In genomic region chr13:27665333-27665732, GRCh38 we compare ENCODE assay signal across 16 cellular contexts. TPM values are rescaled to one million over a fixed set of nuclear protein-coding genes. Genes with fewer than 3 reads are reported as not detected.
DNase-seq lines count a peak whose midpoint lies in the region; ATAC-seq, FAIRE-seq and TF ChIP-seq lines count a peak whose summit lies in the region.
"Had no signal": no experiment of that assay in that cellular context is flagged by ENCODE, and none has a peak within 500 bp of the region (broad histone marks: within the 10 kb centered on the region; RNA-seq: fewer than 3 reads in every experiment).

No MANE protein-coding gene starts in this region.

- peak overlapping the region in 1 of 3 experiments; percentile 21; a peak in 1 of 7 replicates for H3K27ac Mint-ChIP-seq in H9
- H3K27ac Mint-ChIP-seq: activated T-helper 2 cell treated with anti-CD3 and anti-CD28 coated beads, Interferon-gamma antibody, Interleukin-2, Interleukin-4, amounts not matched to agents 10 μg/mL and 5 μg/mL and 100 μg/mL, durations not matched to agents 14 hours and 24 hours and 36 hours had no signal

- no peaks in the 10 kb centered on the region for H3K9me3 Mint-ChIP-seq in H9
- H3K9me3 Mint-ChIP-seq: activated T-helper 2 cell treated with anti-CD3 and anti-CD28 coated beads, Interferon-gamma antibody, Interleukin-2, Interleukin-4, amounts not matched to agents 10 μg/mL and 5 μg/mL and 100 μg/mL, durations not matched to agents 14 hours and 24 hours and 36 hours; naive thymus-derived CD4-positive, alpha-beta T cell; T-cell had no signal

- H3K4me1 ChIP-seq in H9 (ENCODE audit: insufficient read depth, low read length) = no peaks in the 10 kb centered on the region
- peaks cover 4 to 10% of the 10 kb centered on the region in 2 experiments; a peak in 4 of 5 replicates for H3K4me1 ChIP-seq in K562 (replicated peaks in 1 of 2; ENCODE audit: control insufficient read depth in 2 of 2, insufficient read depth in 2 of 2, low read length in 2 of 2)

- no peak overlapping the region for H2BK5ac ChIP-seq in H9 (ENCODE audit: insufficient read length, low read length)

- no peaks in the 10 kb centered on the region for H3K79me2 ChIP-seq in H9 (ENCODE audit: insufficient read depth, low read length)
- no peaks in the 10 kb centered on the region for H3K79me2 ChIP-seq in K562 (ENCODE audit: control insufficient read depth, insufficient read depth, low read length)

- intact Hi-C loops in K562 (cut with micrococcal nuclease) = loop anchor here (5.0 kb wide), 1 partner anchor 162 kb away; no protein-coding TSS in a partner anchor

- no peak overlapping the region for H3K18ac ChIP-seq in H9 (ENCODE audit: insufficient read length, low read depth, low read length)

- no peak for FAIRE-seq in K562 (lab: Jason Lieb, UNC)
- FAIRE-seq: islet of Langerhans had no signal

- H2AFZ ChIP-seq in H9 (ENCODE audit: low read length) (no peak overlapping the region), K562 (ENCODE audit: low read depth, low read length) (no peak overlapping the region)

- no peak overlapping the region for H4K5ac ChIP-seq in H9 (ENCODE audit: insufficient read length, low read depth, low read length)

- peaks cover 3% of the 10 kb centered on the region; the same call in 1 of the 3 replicates for H3K36me3 ChIP-seq in K562 (ENCODE audit: control insufficient read depth, insufficient read depth, low read length)

- no peak overlapping the region for H3K14ac ChIP-seq in H9 (ENCODE audit: insufficient read depth, low read length)

- H4K8ac ChIP-seq in H9 (replicated peaks; ENCODE audit: insufficient read length, low read depth, low read length) = no peak overlapping the region

- no peak overlapping the region for H3K27ac ChIP-seq in H9 (ENCODE audit: insufficient read length, low read depth, low read length)
- no peak overlapping the region for H3K27ac ChIP-seq in K562 (ENCODE audit: extremely low read depth, low read depth, low read length)

- H3K9me1 ChIP-seq in K562 (ENCODE audit: control insufficient read depth, insufficient read depth, low read length) = no peaks in the 10 kb centered on the region

- CTCF ChIA-PET in K562 (lab: Yijun Ruan, JAX; ENCODE audit: low intra/inter-chr PET ratio) = no interaction called here

- no peak for ATAC-seq in K562
- ATAC-seq in HG02571 (IDR thresholded peaks at IDR 0.05; ENCODE audit: unreplicated experiment) = no peak
- no peak for ATAC-seq in GM18868 (IDR thresholded peaks at IDR 0.05; ENCODE audit: unreplicated experiment)
- ATAC-seq: esophagus mucosa; naive thymus-derived CD4-positive, alpha-beta T cell; T-cell had no signal

- no peaks in the 10 kb centered on the region for H3K79me1 ChIP-seq in H9 (ENCODE audit: insufficient read depth, low read depth, low read length, poor library complexity, severe bottlenecking)

- H3K9me3 ChIP-seq in H9 (ENCODE audit: control insufficient read depth, low read depth, low read length) = no peaks in the 10 kb centered on the region
- no peaks in the 10 kb centered on the region for H3K9me3 ChIP-seq in K562 (replicated peaks; ENCODE audit: control insufficient read depth, insufficient read depth, low read depth, low read length)

- no peak overlapping the region for H2BK120ac ChIP-seq in H9 (ENCODE audit: low read depth, low read length, poor library complexity, severe bottlenecking)

- no peak overlapping the region for H2BK15ac ChIP-seq in H9 (ENCODE audit: low read depth, low read length)

- H3K9ac ChIP-seq in H9 (ENCODE audit: extremely low read depth, insufficient read length, low read length) (no peak overlapping the region), K562 (ENCODE audit: insufficient read depth in 1 of 2, low read depth in 2 of 2, low read length in 2 of 2) (no peak overlapping the region)

- no peak for TF ChIP-seq EP300 in K562 (IDR thresholded peaks at IDR 0.05; ENCODE audit: low read length)

- H2BK12ac ChIP-seq in H9 (ENCODE audit: insufficient read length, low read depth, low read length) = no peak overlapping the region

- H3K23me2 ChIP-seq in H9 (ENCODE audit: insufficient read length, low read depth, low read length, poor library complexity, severe bottlenecking) = no peaks in the 10 kb centered on the region

- no peak overlapping the region for H3K23ac ChIP-seq in H9 (ENCODE audit: insufficient read length, low read depth, low read length)

- no peak for TF ChIP-seq POLR2A in K562 (conservative IDR thresholded peaks at IDR 0.05)

- WGBS in H9 (ENCODE audit: extremely low coverage, insufficient read length, low lambda C conversion rate) = no CpG with 5 or more reads among the region's 3 CpGs
- WGBS in K562 (ENCODE audit: insufficient coverage, low coverage, missing lambda C conversion rate) = 40% methylated on average over 2 of the region's 3 CpGs

- H3K4me3 ChIP-seq in K562 = no peak overlapping the region

- H3T11ph ChIP-seq in H9 (ENCODE audit: low read length) = no peak overlapping the region

- no peak overlapping the region for H2BK20ac ChIP-seq in H9 (ENCODE audit: low read depth, low read length, poor library complexity, severe bottlenecking)

- DNase-seq in AG09319 (ENCODE audit: extremely low read depth, low read depth) (no peak), H9 (no peak), K562 (ENCODE audit: extremely low read depth in 1 of 4, low spot score in 3 of 4) (peak in 1 of 4 experiments; percentile 5), iPS-NIHi7 (ENCODE audit: extremely low spot score) (peak; percentile 34), epidermal melanocyte (ENCODE audit: insufficient read length, low spot score) (no peak), NCI-H146 treated with DMSO at 0.1 percent for 48 hours (lab: John Stamatoyannopoulos, UW; ENCODE audit: unreplicated experiment) (no peak)
- DNase-seq: activated CD4-positive, alpha-beta T cell treated with anti-CD3 and anti-CD28 coated beads, Interleukin-2, amount 50 U/mL, for 48 hours; Calu3; naive thymus-derived CD4-positive, alpha-beta T cell; NCI-H1417 treated with DMSO at 0.1 percent for 48 hours; T-cell had no signal

- H3K27me3 Mint-ChIP-seq in H9 (ENCODE audit: low read depth) = no peaks in the 10 kb centered on the region
- H3K27me3 Mint-ChIP-seq: naive thymus-derived CD4-positive, alpha-beta T cell; T-cell had no signal

- H4K91ac ChIP-seq in H9 (ENCODE audit: insufficient read length, low read depth, low read length) = no peak overlapping the region

- H2AK5ac ChIP-seq in H9 (ENCODE audit: insufficient read length, low read length) = no peak overlapping the region

- no peak overlapping the region for H3K56ac ChIP-seq in H9 (ENCODE audit: insufficient read length, low read depth, low read length)

- H3K4me2 ChIP-seq in H9 (ENCODE audit: insufficient read depth, insufficient read length, low read length) = no peak overlapping the region
- H3K4me2 ChIP-seq in K562 (ENCODE audit: insufficient read depth, low read length) = no peak overlapping the region

- peaks cover 8 to 14% (median 10%) of the 10 kb centered on the region in 3 experiments; a peak in 6 of 7 replicates for H3K36me3 Mint-ChIP-seq in H9 (ENCODE audit: insufficient read depth in 1 of 3, low read depth in 3 of 3)

- no TSS peak for BruUV-seq in K562 (replicated peaks; lab: Mats Ljungman, UMichigan)

- no peak overlapping the region for H3K4me3 Mint-ChIP-seq in H9
- H3K4me3 Mint-ChIP-seq: naive thymus-derived CD4-positive, alpha-beta T cell; T-cell had no signal

- H3K27me3 ChIP-seq in H9 (ENCODE audit: insufficient read depth, low read length) = no peaks in the 10 kb centered on the region
- no peaks in the 10 kb centered on the region for H3K27me3 ChIP-seq in K562 (ENCODE audit: control insufficient read depth in 2 of 2, insufficient read depth in 2 of 2, low read length in 2 of 2)

- in situ Hi-C loops in K562 (cut with MboI) = no loop called here

- TF ChIP-seq RAD21 in K562 (CRISPR knock-in tag; conservative IDR thresholded peaks at IDR 0.05 in 1 of 2, IDR thresholded peaks at IDR 0.05 in 1 of 2) = peak; percentile 37 to 48; a peak in 3 of 4 replicates

- no peak overlapping the region for H3K4ac ChIP-seq in H9 (ENCODE audit: low read depth, low read length)

- H4K20me1 ChIP-seq in H9 (ENCODE audit: control insufficient read depth, insufficient read depth, insufficient read length) (no peaks in the 10 kb centered on the region), K562 (replicated peaks; ENCODE audit: control insufficient read depth, insufficient read depth, low read length) (no peaks in the 10 kb centered on the region; the same call in 1 of the 2 replicates)

- POLR2A ChIA-PET in K562 (lab: Yijun Ruan, JAX) = no interaction called here

- peaks cover 8 to 14% of the 10 kb centered on the region in 2 experiments; a peak in 3 of 4 replicates for H3K4me1 Mint-ChIP-seq in H9

- TF ChIP-seq CTCF in AG09319 (IDR thresholded peaks at IDR 0.05; ENCODE audit: low read depth, low read length) (peak; percentile 14), H9 (conservative IDR thresholded peaks at IDR 0.05) (peak; percentile 55), K562 (IDR thresholded peaks at IDR 0.05 in 2 of 3, conservative IDR thresholded peaks at IDR 0.05 in 1 of 3; ENCODE audit: insufficient read depth in 2 of 3, low read depth in 1 of 3, low read length in 3 of 3) (peak in 1 of 3 experiments; percentile 38; a peak in 2 of 6 replicates)

RNA-seq across cellular contexts. Expression of gene POLR1D, which starts 43.6 kb away (rescaled TPM):
- total RNA-seq in H9 (2021) (154 and 167 TPM in 2 replicates), K562 (2014; rRNA removed) (108 and 129 TPM in 2 replicates), K562 (2014; rRNA removed; fragmentation: Illumina TruSeq; extraction: Trizol) (118 and 131 TPM in 2 replicates), K562 (2015; rRNA removed; fragmentation: Illumina TruSeq; extraction: Trizol) (105 and 107 TPM in 2 replicates), K562 (2021) (104 and 111 TPM in 2 replicates)
- 44.8 and 55.5 TPM in 2 replicates for total RNA-seq in K562 (2011; cell fraction: chromatin; rRNA removed; ENCODE audit: low replicate concordance)
- total RNA-seq in K562 (2011; cell fraction: nucleolus; rRNA removed) = 33.3 and 35.7 TPM in 2 replicates
- 48.0 and 61.0 TPM in 2 replicates for total RNA-seq in K562 (2011; cell fraction: nucleoplasm; rRNA removed)
- polyA plus RNA-seq in K562 (2011; rRNA removed) (145 and 172 TPM in 2 replicates), K562 (2014; fragmentation: Illumina TruSeq; extraction: Trizol) (154 and 170 TPM in 2 replicates), K562 (2014; fragmentation: Nextera tagmentation; extraction: Ambion mirVana) (100 to 1,000 TPM; 179 to 188 TPM), K562 (2014; rRNA removed) (119 and 159 TPM in 2 replicates)
- polyA plus RNA-seq in K562 (2011; cell fraction: cytosol; rRNA removed) = 79.9 and 122 TPM in 2 replicates
- 89.2 and 128 TPM in 2 replicates for polyA plus RNA-seq in K562 (2011; cell fraction: nucleus; rRNA removed)
- 143 and 185 TPM in 2 replicates for polyA plus RNA-seq in K562 (2012)
- polyA minus RNA-seq in K562 (2011; rRNA and poly(A)+ RNA removed) = 71.0 and 88.5 TPM in 2 replicates
- 28.0 and 43.2 TPM in 2 replicates for polyA minus RNA-seq in K562 (2011; cell fraction: cytosol; rRNA and poly(A)+ RNA removed)
- polyA minus RNA-seq in K562 (2011; cell fraction: nucleus; rRNA and poly(A)+ RNA removed) = 17.1 and 43.1 TPM in 2 replicates

RNA-seq across cellular contexts. Expression of gene LNX2, which starts 45.0 kb away (rescaled TPM):
- total RNA-seq in H9 (2021) (11.6 and 12.4 TPM in 2 replicates), K562 (2014; rRNA removed) (2.2 and 3.1 TPM in 2 replicates), K562 (2014; rRNA removed; fragmentation: Illumina TruSeq; extraction: Trizol) (4.8 and 5.2 TPM in 2 replicates), K562 (2015; rRNA removed; fragmentation: Illumina TruSeq; extraction: Trizol) (5.5 TPM in 2 replicates), K562 (2021) (4.2 and 4.4 TPM in 2 replicates)
- total RNA-seq in K562 (2011; cell fraction: chromatin; rRNA removed; ENCODE audit: low replicate concordance) = 2.9 and 5.1 TPM in 2 replicates
- 1.8 and 2.1 TPM in 2 replicates for total RNA-seq in K562 (2011; cell fraction: nucleolus; rRNA removed)
- 3.2 and 3.8 TPM in 2 replicates for total RNA-seq in K562 (2011; cell fraction: nucleoplasm; rRNA removed)
- polyA plus RNA-seq in K562 (2011; rRNA removed) (3.6 and 4.0 TPM in 2 replicates), K562 (2014; fragmentation: Illumina TruSeq; extraction: Trizol) (4.2 and 5.0 TPM in 2 replicates), K562 (2014; fragmentation: Nextera tagmentation; extraction: Ambion mirVana) (1 to 10 TPM; 1.5 to 2.1 TPM), K562 (2014; rRNA removed) (2.6 and 2.7 TPM in 2 replicates)
- polyA plus RNA-seq in K562 (2011; cell fraction: cytosol; rRNA removed) = 1.8 and 2.7 TPM in 2 replicates
- 2.6 TPM in 2 replicates for polyA plus RNA-seq in K562 (2011; cell fraction: nucleus; rRNA removed)
- 3.0 TPM in 2 replicates for polyA plus RNA-seq in K562 (2012)
- polyA minus RNA-seq in K562 (2011; rRNA and poly(A)+ RNA removed) = 6.4 and 7.1 TPM in 2 replicates
- 3.1 and 3.4 TPM in 2 replicates for polyA minus RNA-seq in K562 (2011; cell fraction: cytosol; rRNA and poly(A)+ RNA removed)
- 2.8 and 3.8 TPM in 2 replicates for polyA minus RNA-seq in K562 (2011; cell fraction: nucleus; rRNA and poly(A)+ RNA removed)
